2 cellular contexts compared by ENCODE assay signal in genomic region chr5:109399092-109399759, GRCh38.
TF ChIP-seq lines count a peak whose summit lies in the region.

No MANE protein-coding gene starts in this region.

TF ChIP-seq in IMR-90, 13 proteins besides CTCF, POLR2A, EP300 and RAD21:
- TF ChIP-seq CEBPB (IDR thresholded peaks at IDR 0.05; ENCODE audit: low read depth, low read length) (peak; percentile 14; the same call in 1 of the 2 replicates), BHLHE40 (IDR thresholded peaks at IDR 0.05; ENCODE audit: low read depth, low read length) (no peak)
TF ChIP-seq in IMR-90: peak in this region for 1.

TF ChIP-seq in H1, 55 proteins besides CTCF, POLR2A, EP300 and RAD21:
- TF ChIP-seq HDAC2 (IDR thresholded peaks at IDR 0.05; ENCODE audit: borderline replicate concordance in 1 of 2, low read depth in 2 of 2, low read length in 2 of 2) (no peak), TAF1 (IDR thresholded peaks at IDR 0.05; ENCODE audit: low read depth, low read length) (no peak), NANOG (IDR thresholded peaks at IDR 0.05; ENCODE audit: insufficient read depth, low read depth, low read length, poor library complexity, severe bottlenecking) (no peak), RNF2 (IDR thresholded peaks at IDR 0.05; ENCODE audit: borderline replicate concordance, low read depth, low read length, missing control alignments, poor library complexity, severe bottlenecking) (no peak), BCL11A (IDR thresholded peaks at IDR 0.05; ENCODE audit: low read depth in 2 of 2, low read length in 2 of 2) (no peak), CHD7 (IDR thresholded peaks at IDR 0.05; ENCODE audit: insufficient replicate concordance, low read length) (no peak)
